Comparison of ENCODE assay signal across 9 cellular contexts in the genomic region with DNA sequence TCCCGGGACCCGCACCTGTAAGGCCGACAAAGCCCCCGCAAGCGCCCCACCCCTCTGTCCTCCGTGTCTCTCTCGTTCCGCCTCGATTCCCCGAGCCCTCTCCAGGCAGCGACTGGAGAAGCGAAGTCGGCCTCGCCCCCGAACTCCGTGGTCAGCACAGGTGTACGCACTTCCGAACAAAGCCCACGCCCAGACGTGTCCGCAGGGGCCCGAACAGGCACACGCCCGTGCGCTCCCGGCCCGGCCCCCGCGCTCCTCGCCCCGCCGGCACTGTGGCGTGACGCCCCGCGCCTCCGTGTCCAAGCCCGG. TPM values are rescaled to one million over a fixed set of nuclear protein-coding genes. Genes with fewer than 3 reads are reported as not detected.
DNase-seq lines count a peak whose midpoint lies in the region; ATAC-seq lines count a peak whose summit lies in the region.
"Had no signal": no experiment of that assay in that cellular context is flagged by ENCODE, and none has a peak within 500 bp of the region (broad histone marks: within the 10 kb centered on the region; RNA-seq: fewer than 3 reads in every experiment).

No MANE protein-coding gene starts in this region.

- peak overlapping the region; percentile 67 to 90 (median 84) for H3K4me3 Mint-ChIP-seq in naive B cell

- H3K27ac Mint-ChIP-seq in naive B cell: no peak overlapping the region

- ATAC-seq in naive B cell (ENCODE audit: low read depth in 2 of 2) (peak; percentile 9 to 13), GM19328 (IDR thresholded peaks at IDR 0.05; ENCODE audit: unreplicated experiment) (no peak)

- H3K4me1 ChIP-seq in ectodermal cell (ENCODE audit: control insufficient read depth, insufficient read depth, low read length): no peaks in the 10 kb centered on the region

- H3K27me3 Mint-ChIP-seq in naive B cell: peaks cover 50 to 56% (median 56%) of the 10 kb centered on the region in 3 donors

- H3K36me3 Mint-ChIP-seq in naive B cell: no peaks in the 10 kb centered on the region

- no peaks in the 10 kb centered on the region for H3K9me3 Mint-ChIP-seq in naive B cell

- no peaks in the 10 kb centered on the region for H3K36me3 ChIP-seq in ectodermal cell (ENCODE audit: control insufficient read depth, insufficient read depth, low read length)

- peaks cover 46% of the 10 kb centered on the region for H3K27me3 ChIP-seq in ectodermal cell (ENCODE audit: control insufficient read depth, insufficient read depth, low read length, poor library complexity, severe bottlenecking)

- no peak overlapping the region for H3K27ac ChIP-seq in ectodermal cell (ENCODE audit: insufficient read depth, low read depth, low read length, poor library complexity, severe bottlenecking)

- H3K4me1 Mint-ChIP-seq in naive B cell: peaks cover 10 to 23% (median 18%) of the 10 kb centered on the region in 3 donors

- 0% methylated on average over 38 of the region's 38 CpGs for WGBS in ectodermal cell, 2 experiments

- no peaks in the 10 kb centered on the region for H3K9me3 ChIP-seq in ectodermal cell (ENCODE audit: control insufficient read depth, low read length)

- DNase-seq in NCI-H526 (lab: John Stamatoyannopoulos, UW): peak; percentile 64 to 88
- no peak for DNase-seq in NCI-H526 treated with DMSO at 0.1 percent for 48 hours (lab: John Stamatoyannopoulos, UW)
- peak; percentile 44 for DNase-seq in NCI-H1105 (lab: John Stamatoyannopoulos, UW)
- no peak for DNase-seq in naive B cell
- no peak for DNase-seq in medulla oblongata (ENCODE audit: extremely low spot score)
- DNase-seq in CD1c-positive myeloid dendritic cell (ENCODE audit: extremely low spot score): no peak
- DNase-seq: DND-41 had no signal

- H3K4me3 ChIP-seq in ectodermal cell (ENCODE audit: insufficient read depth, low read depth, low read length): peak overlapping the region; percentile 68

RNA-seq across cellular contexts. Expression of gene NRCAM, which starts 0.8 kb away (rescaled TPM):
- polyA plus RNA-seq in ectodermal cell (2013, experiment 1 of 4): 82.8 TPM
- 109 TPM for polyA plus RNA-seq in ectodermal cell (2013, experiment 2 of 4)
- polyA plus RNA-seq in ectodermal cell (2013, experiment 3 of 4): 81.8 TPM
- polyA plus RNA-seq in ectodermal cell (2013, experiment 4 of 4): 89.0 TPM
- 1 to 10 TPM in 1 of 6 donors, under 1 TPM in 4, not detected in 1; 0.29 to 1.2 (median 0.47) TPM for polyA plus RNA-seq in naive B cell (ENCODE audit: low read depth in 6 of 6)

Comparison
In these comparisons a context has a peak if more than half of its experiments do, and no peak if none do; other contexts are left out.
1. DNase-seq: peak in NCI-H526 (2 of 2) and NCI-H1105 (single experiment); none in NCI-H526 treated with DMSO at 0.1 percent for 48 hours (single experiment), naive B cell (single experiment), medulla oblongata (single experiment) and CD1c-positive myeloid dendritic cell (single experiment).